ENCODE assay signal across 22 cellular contexts in genomic region chr1:88813474-88813873, GRCh38.
"Had no signal": no experiment of that assay in that cellular context is flagged by ENCODE, and none has a peak within 500 bp of the region (broad histone marks: within the 10 kb centered on the region; RNA-seq: fewer than 3 reads in every experiment).

No MANE protein-coding gene starts in this region.

- H3K27me3 Mint-ChIP-seq: T-cell had no signal

- H3K9ac ChIP-seq: SK-N-SH had no signal

- H3K4me3 Mint-ChIP-seq: T-cell had no signal

- FAIRE-seq: HTR-8/SVneo had no signal

- ATAC-seq: Panc1, PC-3, T-cell had no signal

- DNase-seq: Karpas-422; KG1; MM.1S; NCI-H1092 treated with DMSO at 0.1 percent for 48 hours; NCI-H1436; NCI-H187; NCI-H2029; NCI-H2081 treated with DMSO at 0.1 percent for 48 hours; NCI-H2227 treated with DMSO at 0.1 percent for 48 hours; NCI-H524; NCI-H526 treated with DMSO at 0.1 percent for 48 hours; NCI-H748 treated with DMSO at 0.1 percent for 48 hours; NK-92 treated with Interleukin-12 subunit alpha and Interleukin-12 subunit beta, amount 100 ng/mL, for 24 hours; PC-3; SHP77; SK-N-SH; SW 1271; T-cell had no signal

- H3K27ac ChIP-seq: HL-60, RWPE1 had no signal

- H3K4me1 Mint-ChIP-seq: T-cell had no signal

- H3K9me3 ChIP-seq: SK-N-SH had no signal

- H3K4me2 ChIP-seq: SK-N-SH had no signal

- H3K9me3 Mint-ChIP-seq: T-cell had no signal

- H3K27ac Mint-ChIP-seq: T-cell had no signal
